In genomic region chr16:12455287-12455798, GRCh38 we compare ENCODE assay signal across 9 cellular contexts.
A peak's percentile ranks its signal among the peaks of the same experiment; 100 is the strongest.
DNase-seq lines count a peak whose midpoint lies in the region; ATAC-seq and TF ChIP-seq lines count a peak whose summit lies in the region.
"Had no signal": no experiment of that assay in that cellular context is flagged by ENCODE, and none has a peak within 500 bp of the region (broad histone marks: within the 10 kb centered on the region; RNA-seq: fewer than 3 reads in every experiment).

No MANE protein-coding gene starts in this region.

- CTCF ChIA-PET in PC-9 (lab: Charles Lee), result interaction anchor here (1.8 kb wide), 1 partner anchor 360 kb away, joined by 5 read pairs; no protein-coding TSS in a partner anchor

- TF ChIP-seq CTCF in PC-9 (conservative IDR thresholded peaks at IDR 0.05), result peak; percentile 95
- peak; percentile 76 to 92 (median 82) for TF ChIP-seq CTCF in adrenal gland (IDR thresholded peaks at IDR 0.05)

- H3K4me3 ChIP-seq in PC-9 (no peak overlapping the region), adrenal gland (no peak overlapping the region), right cardiac atrium (ENCODE audit: low read length) (no peak overlapping the region)
- H3K4me3 ChIP-seq: skin epidermis had no signal

- no peaks in the 10 kb centered on the region for H3F3A ChIP-seq in PC-9 (ENCODE audit: insufficient read depth, low read depth)

- BruUV-seq in PC-9 (replicated peaks; lab: Mats Ljungman, UMichigan), result no TSS peak

- H3K9me3 ChIP-seq in PC-9 (ENCODE audit: insufficient read depth, low read depth), result no peaks in the 10 kb centered on the region
- H3K9me3 ChIP-seq in adrenal gland (replicated peaks in 1 of 3), result no peaks in the 10 kb centered on the region
- H3K9me3 ChIP-seq in right cardiac atrium (ENCODE audit: control insufficient read depth, low read length), result no peaks in the 10 kb centered on the region

- H3K27me3 ChIP-seq in PC-9 (ENCODE audit: insufficient read depth, low read depth), result no peaks in the 10 kb centered on the region
- no peaks in the 10 kb centered on the region for H3K27me3 ChIP-seq in adrenal gland
- no peaks in the 10 kb centered on the region for H3K27me3 ChIP-seq in right cardiac atrium (ENCODE audit: control insufficient read depth, insufficient read depth)

- H3K27ac ChIP-seq in PC-9, result no peak overlapping the region
- H3K27ac ChIP-seq in adrenal gland, result no peak overlapping the region
- no peak overlapping the region for H3K27ac ChIP-seq in right cardiac atrium (ENCODE audit: low read length)
- H3K27ac ChIP-seq: skin epidermis had no signal

- POLR2A ChIA-PET in PC-9 (lab: Charles Lee; ENCODE audit: unreplicated experiment), result no interaction called here

- H2AFZ ChIP-seq in PC-9, result no peak overlapping the region

- no peaks in the 10 kb centered on the region for H4K20me1 ChIP-seq in PC-9 (ENCODE audit: insufficient read depth)

- peak; percentile 77 to 82 for ATAC-seq in right cardiac atrium

- H3K36me3 ChIP-seq in PC-9 (ENCODE audit: low read depth) (no peaks in the 10 kb centered on the region), adrenal gland (replicated peaks in 1 of 2) (no peaks in the 10 kb centered on the region)

- intact Hi-C loops in PC-9 (cut with micrococcal nuclease; ENCODE audit: unreplicated experiment) (loop anchor here (1.0 to 10.0 kb wide), 6 partner anchors 117 to 1462 kb away; partner anchors contain the start of gene CPPED1), adrenal gland (cut with DNase I) (loop anchor here (5.0 to 10.0 kb wide), 3 partner anchors 359 to 367 kb away; no protein-coding TSS in a partner anchor), right cardiac atrium (cut with DNase I) (loop anchor here (2.0 to 10.0 kb wide), 4 partner anchors 359 to 365 kb away; no protein-coding TSS in a partner anchor)

- no peaks in the 10 kb centered on the region for H3K9me2 ChIP-seq in PC-9 (ENCODE audit: insufficient read depth)

- no peak overlapping the region for H3K4me2 ChIP-seq in PC-9

- no peaks in the 10 kb centered on the region for H3K79me2 ChIP-seq in PC-9 (ENCODE audit: low read depth)

- no peak for TF ChIP-seq POLR2A in adrenal gland (IDR thresholded peaks at IDR 0.05)

- no peaks in the 10 kb centered on the region for H3K4me1 ChIP-seq in PC-9 (replicated peaks; ENCODE audit: insufficient read depth)
- no peaks in the 10 kb centered on the region for H3K4me1 ChIP-seq in adrenal gland (replicated peaks in 1 of 2)
- no peaks in the 10 kb centered on the region for H3K4me1 ChIP-seq in right cardiac atrium (ENCODE audit: control insufficient read depth, insufficient read depth, low read length)

- peak; percentile 9 for DNase-seq in DMS114 treated with DMSO at 0.1 percent for 48 hours (lab: John Stamatoyannopoulos, UW; ENCODE audit: unreplicated experiment)
- peak; percentile 55 for DNase-seq in HuH-7 (ENCODE audit: low spot score)
- DNase-seq in PC-9, result peak; percentile 38 to 80
- peak; percentile 33 to 79 (median 64) for DNase-seq in adrenal gland
- DNase-seq in right cardiac atrium, result peak; percentile 56 to 83 (median 80)
- DNase-seq in pulmonary artery endothelial cell (ENCODE audit: low read depth, low spot score), result peak; percentile 15
- no peak for DNase-seq in cerebellum (ENCODE audit: low spot score)
- DNase-seq in middle frontal gyrus (ENCODE audit: extremely low spot score, low spot score), result no peak

- WGBS in adrenal gland, 4 donors, result 30 to 64% (median 37%) methylated on average over 5 to 9 of the region's 9 CpGs
- 32% methylated on average over 9 of the region's 9 CpGs for WGBS in right cardiac atrium

Comparison
In these comparisons a context has a peak if more than half of its experiments do, and no peak if none do; other contexts are left out.
1. DNase-seq: peak in DMS114 treated with DMSO at 0.1 percent for 48 hours (single experiment), HuH-7 (single experiment), PC-9 (2 of 2), adrenal gland (7 of 7), right cardiac atrium (3 of 3) and pulmonary artery endothelial cell (single experiment); none in cerebellum (single experiment) and middle frontal gyrus (single experiment).